Comparison of ENCODE assay signal across 10 cellular contexts in the genomic region with DNA sequence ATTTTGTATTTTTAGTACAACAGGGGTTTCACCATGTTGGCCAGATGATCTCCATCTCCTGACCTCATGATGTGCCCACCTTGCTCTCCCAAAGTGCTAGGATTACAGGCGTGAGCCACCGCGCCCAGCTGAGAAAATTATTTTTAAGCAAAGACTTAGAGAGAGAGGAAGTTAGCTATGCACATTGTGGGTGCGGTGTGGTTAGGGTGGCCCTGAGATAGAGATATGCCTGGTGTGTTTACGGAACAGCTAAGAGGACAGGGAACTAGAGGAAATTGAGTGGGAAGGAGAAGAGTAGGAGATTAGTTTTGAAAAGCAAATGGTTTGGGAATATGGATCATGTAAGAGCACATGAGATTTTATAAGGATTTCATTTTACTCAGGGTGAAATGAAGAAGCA. TPM values are rescaled to one million over a fixed set of nuclear protein-coding genes. Genes with fewer than 3 reads are reported as not detected.
"Had no signal": no experiment of that assay in that cellular context is flagged by ENCODE, and none has a peak within 500 bp of the region (broad histone marks: within the 10 kb centered on the region; RNA-seq: fewer than 3 reads in every experiment).

No MANE protein-coding gene starts in this region.

RNA-seq across cellular contexts. Expression of a gene that starts 10.0 kb away (rescaled TPM):
- total RNA-seq: activated CD4-positive, alpha-beta memory T cell treated with anti-CD3 and anti-CD28 coated beads for 36 hours; ascending aorta; esophagus mucosa; gastrocnemius medialis; left ventricle myocardium inferior; renal cortical epithelial cell; subcutaneous adipose tissue; T-helper 1 cell treated with Interleukin-12 subunit alpha and Interleukin-12 subunit beta and Interleukin-4 antibody, amounts not matched to agents 30 ng/mL and 1 ng/mL, for 36 hours; thyroid gland; urinary bladder had no signal
